Comparison of ENCODE assay signal across 10 cellular contexts in the genomic region with DNA sequence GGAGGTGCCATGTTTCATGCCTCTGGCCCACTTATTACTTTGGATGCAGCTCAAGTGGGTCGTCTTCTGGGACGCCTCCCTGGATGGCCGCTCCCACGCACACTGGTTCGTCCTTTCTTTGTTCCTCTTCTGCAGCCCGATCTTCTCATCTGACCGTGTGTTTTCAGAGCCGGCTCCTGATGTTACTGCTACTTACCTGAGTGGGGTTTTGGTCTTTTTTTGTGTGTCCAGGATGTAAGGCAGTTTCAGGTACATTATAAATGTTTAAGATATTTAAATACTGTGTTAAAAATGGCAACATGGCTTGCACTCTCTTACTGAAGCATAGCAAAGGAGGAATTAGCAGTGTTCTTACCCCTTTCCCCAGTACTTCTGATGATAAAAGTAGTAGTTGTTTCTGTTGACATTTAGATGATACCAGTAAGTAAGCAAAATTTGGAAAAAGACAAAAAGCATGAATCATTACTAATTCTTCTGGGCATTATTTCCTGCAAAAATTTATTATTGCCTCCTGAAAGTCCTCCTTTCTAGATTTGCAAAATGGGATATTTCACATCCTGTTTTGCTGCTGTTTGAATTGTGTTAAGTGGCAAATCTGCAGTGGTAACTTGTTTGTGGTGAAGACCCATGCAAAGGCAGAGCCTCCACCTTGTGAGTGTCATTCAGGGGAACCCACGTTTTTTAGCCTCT. TPM values are rescaled to one million over a fixed set of nuclear protein-coding genes. Genes with fewer than 3 reads are reported as not detected.
DNase-seq lines count a peak whose midpoint lies in the region; ATAC-seq, FAIRE-seq and TF ChIP-seq lines count a peak whose summit lies in the region.
"Had no signal": no experiment of that assay in that cellular context is flagged by ENCODE, and none has a peak within 500 bp of the region (broad histone marks: within the 10 kb centered on the region; RNA-seq: fewer than 3 reads in every experiment).

No MANE protein-coding gene starts in this region.

- H3K23ac ChIP-seq in mesendoderm (ENCODE audit: low read length), result no peak overlapping the region

- peak overlapping the region; percentile 47 to 77 (median 65) for H3K4me3 Mint-ChIP-seq in immature natural killer cell

- H3K4me2 ChIP-seq in mesendoderm (ENCODE audit: low read length), result no peak overlapping the region

- H3K4ac ChIP-seq in mesendoderm (ENCODE audit: low read depth, low read length), result no peak overlapping the region

- TF ChIP-seq POLR2A in tibial nerve (IDR thresholded peaks at IDR 0.05), result no peak
- no peak for TF ChIP-seq POLR2A in H54 (IDR thresholded peaks at IDR 0.05; ENCODE audit: low read depth, low read length)

- no peaks in the 10 kb centered on the region for H3K9me3 Mint-ChIP-seq in immature natural killer cell

- H2BK120ac ChIP-seq in mesendoderm (ENCODE audit: low read depth, low read length), result no peak overlapping the region

- H3K4me3 ChIP-seq in tibial nerve (no peak overlapping the region), mesendoderm (ENCODE audit: low read length) (no peak overlapping the region)
- H3K4me3 ChIP-seq: K562 had no signal

- TF ChIP-seq CTCF in tibial nerve (IDR thresholded peaks at IDR 0.05), result no peak

- H3K9me3 ChIP-seq in tibial nerve, result no peaks in the 10 kb centered on the region

- H2BK15ac ChIP-seq in mesendoderm (replicated peaks; ENCODE audit: low read depth), result no peak overlapping the region

- peaks cover 32% of the 10 kb centered on the region for H3K79me2 ChIP-seq in mesendoderm (ENCODE audit: control insufficient read depth, insufficient read depth, low read length)

- 81% methylated on average over 9 of the region's 9 CpGs for WGBS in tibial nerve, 2 donors
- no CpG with 5 or more reads among the region's 9 CpGs for WGBS in mesendoderm (ENCODE audit: extremely low coverage, insufficient coverage, low lambda C conversion rate)

- H3K27ac ChIP-seq in tibial nerve (no peak overlapping the region), mesendoderm (ENCODE audit: low read depth, low read length) (no peak overlapping the region)

- no peak for TF ChIP-seq EP300 in tibial nerve (IDR thresholded peaks at IDR 0.05)

- no peak for FAIRE-seq in H54 (lab: Jason Lieb, UNC)
- FAIRE-seq: bronchial epithelial cell, K562 had no signal

- H3K27ac Mint-ChIP-seq in immature natural killer cell, result peak overlapping the region in 5 of 6 donors; percentile 6 to 81 (median 58)

- peaks cover 30% of the 10 kb centered on the region for H3K79me1 ChIP-seq in mesendoderm (ENCODE audit: low read length)

- H4K8ac ChIP-seq in mesendoderm (ENCODE audit: low read depth, low read length), result no peak overlapping the region

- H3K27me3 Mint-ChIP-seq in immature natural killer cell (ENCODE audit: low read depth in 3 of 3), result no peaks in the 10 kb centered on the region

- ATAC-seq in GM18511 (IDR thresholded peaks at IDR 0.05; ENCODE audit: unreplicated experiment) (peak; percentile 69), GM21447 (IDR thresholded peaks at IDR 0.05; ENCODE audit: unreplicated experiment) (peak; percentile 65), HG03432 (IDR thresholded peaks at IDR 0.05; ENCODE audit: unreplicated experiment) (peak; percentile 65)
- ATAC-seq: K562 had no signal

- H3K27me3 ChIP-seq in tibial nerve, result no peaks in the 10 kb centered on the region
- no peaks in the 10 kb centered on the region for H3K27me3 ChIP-seq in mesendoderm (ENCODE audit: insufficient read depth, low read length, poor library complexity)

- H3K36me3 ChIP-seq in tibial nerve (peaks cover 0 to 5% (median 0%) of the 10 kb centered on the region in 3 donors), mesendoderm (ENCODE audit: control insufficient read depth, insufficient read depth, low read length) (no peaks in the 10 kb centered on the region)

- no peak overlapping the region for H4K5ac ChIP-seq in mesendoderm (ENCODE audit: low read length)

- H3K36me3 Mint-ChIP-seq in immature natural killer cell, result peaks cover 0 to 8% (median 0%) of the 10 kb centered on the region in 3 donors

- no peak overlapping the region for H3K9ac ChIP-seq in mesendoderm (ENCODE audit: low read length)

- no peak for DNase-seq in immature natural killer cell
- DNase-seq in tibial nerve (ENCODE audit: low spot score in 2 of 2), result no peak
- no peak for DNase-seq in mesendoderm
- DNase-seq in NAMALWA (ENCODE audit: low spot score), result no peak
- no peak for DNase-seq in H54 (ENCODE audit: insufficient read length, low spot score)

- peaks cover 0 to 78% (median 13%) of the 10 kb centered on the region in 4 donors for H3K4me1 ChIP-seq in tibial nerve
- peaks cover 11% of the 10 kb centered on the region for H3K4me1 ChIP-seq in mesendoderm (ENCODE audit: control insufficient read depth, low read depth, low read length)

- no peak overlapping the region for H3K18ac ChIP-seq in mesendoderm (ENCODE audit: low read length)

- H3K56ac ChIP-seq in mesendoderm (ENCODE audit: low read length), result no peak overlapping the region

- peaks cover 71 to 94% of the 10 kb centered on the region in 2 donors for H3K4me1 Mint-ChIP-seq in immature natural killer cell

- no peak overlapping the region for H2BK5ac ChIP-seq in mesendoderm (ENCODE audit: low read length)

- no peak overlapping the region for H2AK5ac ChIP-seq in mesendoderm (ENCODE audit: low read length)

RNA-seq across cellular contexts. Expression of a gene that starts 59.4 kb away (rescaled TPM):
- polyA plus RNA-seq in immature natural killer cell, result not detected
- 10 to 100 TPM in 2 of 4 donors, 1 to 10 TPM in 2; 7.7 to 16.2 (median 11.3) TPM for total RNA-seq in tibial nerve
- polyA plus RNA-seq in mesendoderm (2013, experiment 1 of 2), result 0.32 TPM
- polyA plus RNA-seq in mesendoderm (2013, experiment 2 of 2), result 0.28 TPM
- total RNA-seq: bronchial epithelial cell had no signal
- polyA plus RNA-seq: K562 had no signal
